In genomic region chr12:131737485-131737827, GRCh38 we compare ENCODE assay signal across 19 cellular contexts. TPM values are rescaled to one million over a fixed set of nuclear protein-coding genes. Genes with fewer than 3 reads are reported as not detected.
DNase-seq lines count a peak whose midpoint lies in the region; ATAC-seq, FAIRE-seq and TF ChIP-seq lines count a peak whose summit lies in the region.
"Had no signal": no experiment of that assay in that cellular context is flagged by ENCODE, and none has a peak within 500 bp of the region (broad histone marks: within the 10 kb centered on the region; RNA-seq: fewer than 3 reads in every experiment).

No MANE protein-coding gene starts in this region.

- no peak for TF ChIP-seq RAD21 in SK-N-SH (IDR thresholded peaks at IDR 0.05; ENCODE audit: low read length)

- H3K27ac Mint-ChIP-seq in type B pancreatic cell: peak overlapping the region; percentile 90
- H3K27ac Mint-ChIP-seq: activated B cell treated with CpG ODN at 0.5 μM for 24 hours; activated CD4-positive, alpha-beta memory T cell treated with anti-CD3 and anti-CD28 coated beads for 36 hours had no signal

- DNase-seq in SK-N-SH (no peak), brain microvascular endothelial cell (no peak), keratinocyte (ENCODE audit: low read depth, low spot score) (no peak), type B pancreatic cell (ENCODE audit: extremely low spot score, unreplicated experiment) (no peak), NCI-H2196 (lab: John Stamatoyannopoulos, UW; ENCODE audit: unreplicated experiment) (no peak)
- DNase-seq: activated B cell treated with CpG ODN at 0.5 μM for 24 hours; activated CD4-positive, alpha-beta memory T cell treated with anti-CD3 and anti-CD28 coated beads for 36 hours; BE2C; central memory CD4-positive, alpha-beta T cell; effector memory CD4-positive, alpha-beta T cell; left ventricle myocardium superior; MM.1S; NCI-H146; stimulated activated CD4-positive, alpha-beta T cell treated with anti-CD3 and anti-CD28 coated beads, Interleukin-4, amount 100 ng/mL, for 4 hours; uterus had no signal

- peaks cover 50 to 70% of the 10 kb centered on the region in 2 experiments for H3K36me3 ChIP-seq in SK-N-SH (replicated peaks in 1 of 2; ENCODE audit: control insufficient read depth in 1 of 2, insufficient read depth in 2 of 2, low read length in 1 of 2)
- H3K36me3 ChIP-seq in brain microvascular endothelial cell (replicated peaks): peaks cover 31% of the 10 kb centered on the region
- peaks cover 25 to 43% of the 10 kb centered on the region in 2 experiments for H3K36me3 ChIP-seq in keratinocyte (ENCODE audit: control insufficient read depth in 2 of 2, extremely low read depth in 1 of 2, insufficient read depth in 2 of 2, low read length in 2 of 2)
- H3K36me3 ChIP-seq: uterus had no signal

- POLR2A ChIA-PET in SK-N-SH (lab: Yijun Ruan, JAX): no interaction called here

- dilution Hi-C loops in keratinocyte (cut with MboI; ENCODE audit: extremely low pct_ligation_motif_present, low sequenced_read_pairs): no loop called here

- H3K4me2 ChIP-seq in SK-N-SH: peak overlapping the region; percentile 60
- H3K4me2 ChIP-seq in keratinocyte (ENCODE audit: control insufficient read depth, extremely low read depth, insufficient read depth, low read depth, low read length): peak overlapping the region; percentile 73

- no peaks in the 10 kb centered on the region for H3K27me3 ChIP-seq in SK-N-SH (ENCODE audit: insufficient read depth)
- no peaks in the 10 kb centered on the region for H3K27me3 ChIP-seq in brain microvascular endothelial cell (replicated peaks)
- no peaks in the 10 kb centered on the region for H3K27me3 ChIP-seq in keratinocyte (ENCODE audit: control insufficient read depth, extremely low read depth, insufficient read depth, low read length)
- H3K27me3 ChIP-seq: BE2C, uterus had no signal

- H3K4me1 ChIP-seq in SK-N-SH (ENCODE audit: control insufficient read depth in 1 of 2, insufficient read depth in 2 of 2, low read depth in 1 of 2, low read length in 1 of 2) (0 out of 4 replicates have a peak, but pooled peaks cover 0 to 7% of the 10 kb centered on the region in 2 experiments), keratinocyte (ENCODE audit: control insufficient read depth, extremely low read depth, insufficient read depth, low read length) (peaks cover 10% of the 10 kb centered on the region)
- H3K4me1 ChIP-seq: BE2C, uterus had no signal

- no peak overlapping the region for H3K9ac ChIP-seq in SK-N-SH
- peak overlapping the region; percentile 40 for H3K9ac ChIP-seq in keratinocyte (ENCODE audit: control insufficient read depth, extremely low read depth, insufficient read depth, low read length)

- H3K27me3 Mint-ChIP-seq in type B pancreatic cell: no peaks in the 10 kb centered on the region
- H3K27me3 Mint-ChIP-seq: activated B cell treated with CpG ODN at 0.5 μM for 24 hours; activated CD4-positive, alpha-beta memory T cell treated with anti-CD3 and anti-CD28 coated beads for 36 hours had no signal

- no peaks in the 10 kb centered on the region for H3K9me2 ChIP-seq in SK-N-SH

- no peaks in the 10 kb centered on the region for H3K4me1 Mint-ChIP-seq in type B pancreatic cell (ENCODE audit: unreplicated experiment)
- H3K4me1 Mint-ChIP-seq: activated B cell treated with CpG ODN at 0.5 μM for 24 hours had no signal

- no peak for ATAC-seq in SK-N-SH treated with all-trans-retinoic acid at 6 μM for 48 hours
- no peak for ATAC-seq in HG03175 (IDR thresholded peaks at IDR 0.05; ENCODE audit: unreplicated experiment)
- ATAC-seq in activated CD4-positive, CD25-positive, alpha-beta regulatory T cell treated with anti-CD3 and anti-CD28 coated beads, Interleukin-2, amount 50 U/mL, for 24 hours: no peak

- H3K9me1 ChIP-seq in keratinocyte (ENCODE audit: control insufficient read depth, extremely low read depth, insufficient read depth, low read length): no peaks in the 10 kb centered on the region

- H4K20me1 ChIP-seq in SK-N-SH (ENCODE audit: insufficient read depth) (no peaks in the 10 kb centered on the region), keratinocyte (ENCODE audit: control insufficient read depth, extremely low read depth, insufficient read depth, low read length) (no peaks in the 10 kb centered on the region)

- H3K4me3 Mint-ChIP-seq in type B pancreatic cell: no peak overlapping the region
- H3K4me3 Mint-ChIP-seq: activated B cell treated with CpG ODN at 0.5 μM for 24 hours; activated CD4-positive, alpha-beta memory T cell treated with anti-CD3 and anti-CD28 coated beads for 36 hours had no signal

- no peak for FAIRE-seq in keratinocyte (lab: Jason Lieb, UNC)

- TF ChIP-seq EP300 in SK-N-SH (IDR thresholded peaks at IDR 0.05; ENCODE audit: borderline replicate concordance in 1 of 2, low read depth in 1 of 2, low read length in 1 of 2): no peak

- no peak overlapping the region for H3K4me3 ChIP-seq in SK-N-SH (ENCODE audit: low read depth in 2 of 2, low read length in 1 of 2)
- H3K4me3 ChIP-seq in brain microvascular endothelial cell (ENCODE audit: low read depth, low read length): peak overlapping the region; percentile 28
- H3K4me3 ChIP-seq in keratinocyte (ENCODE audit: control insufficient read depth in 2 of 3, extremely low read depth in 1 of 3, insufficient read depth in 2 of 3, low read depth in 1 of 3, low read length in 3 of 3): peak overlapping the region in 1 of 3 experiments; percentile 43
- H3K4me3 ChIP-seq: uterus had no signal

- H2AFZ ChIP-seq in SK-N-SH (ENCODE audit: low read depth): no peak overlapping the region
- no peak overlapping the region for H2AFZ ChIP-seq in keratinocyte (ENCODE audit: control insufficient read depth, low read length)

- H3K9me3 ChIP-seq in SK-N-SH (no peaks in the 10 kb centered on the region), keratinocyte (ENCODE audit: control insufficient read depth, low read depth, low read length) (no peaks in the 10 kb centered on the region)
- H3K9me3 ChIP-seq: BE2C, uterus had no signal

- H3K36me3 Mint-ChIP-seq in type B pancreatic cell: peaks cover 32% of the 10 kb centered on the region

- TF ChIP-seq CTCF in SK-N-SH (IDR thresholded peaks at IDR 0.05): no peak
- no peak for TF ChIP-seq CTCF in brain microvascular endothelial cell (IDR thresholded peaks at IDR 0.05; ENCODE audit: low read depth, low read length, missing control alignments)
- no peak for TF ChIP-seq CTCF in keratinocyte (optimal IDR thresholded peaks at IDR 0.05 in 1 of 3, IDR thresholded peaks at IDR 0.05 in 1 of 3, conservative IDR thresholded peaks at IDR 0.05 in 1 of 3; ENCODE audit: extremely low read depth in 1 of 3, insufficient read depth in 2 of 3, low read length in 3 of 3)
- TF ChIP-seq CTCF in type B pancreatic cell (conservative IDR thresholded peaks at IDR 0.05): no peak

- H3F3A ChIP-seq in SK-N-SH (replicated peaks; ENCODE audit: insufficient read depth): peaks cover 17% of the 10 kb centered on the region

- in situ Hi-C loops in brain microvascular endothelial cell (cut with HindIII; ENCODE audit: low pct_ligation_motif_present, low sequenced_read_pairs): no loop called here

- 69% methylated on average over 7 of the region's 7 CpGs for WGBS in SK-N-SH (ENCODE audit: low lambda C conversion rate)

- H3K9me3 Mint-ChIP-seq in type B pancreatic cell: peaks cover 6% of the 10 kb centered on the region
- H3K9me3 Mint-ChIP-seq: activated B cell treated with CpG ODN at 0.5 μM for 24 hours; activated CD4-positive, alpha-beta memory T cell treated with anti-CD3 and anti-CD28 coated beads for 36 hours had no signal

- CTCF ChIA-PET in SK-N-SH (lab: Yijun Ruan, JAX): interaction anchor here (0.8 kb wide), 1 partner anchor 18 kb away, joined by 3 read pairs; no protein-coding TSS in a partner anchor

- peaks cover 12% of the 10 kb centered on the region; the same call in 1 of the 2 replicates for H3K79me2 ChIP-seq in SK-N-SH (ENCODE audit: insufficient read depth)
- H3K79me2 ChIP-seq in keratinocyte (ENCODE audit: control insufficient read depth, insufficient read depth, low read length): no peaks in the 10 kb centered on the region

- H3K27ac ChIP-seq in SK-N-SH (ENCODE audit: low read depth in 2 of 2, low read length in 1 of 2) (peak overlapping the region in 1 of 2 experiments; percentile 47; a peak in 2 of 4 replicates), brain microvascular endothelial cell (peak overlapping the region; percentile 77), keratinocyte (ENCODE audit: control insufficient read depth, insufficient read depth, low read length) (peak overlapping the region; percentile 70)
- H3K27ac ChIP-seq: 22Rv1 had no signal

TF ChIP-seq in SK-N-SH, 30 proteins besides CTCF, POLR2A, EP300 and RAD21 (continues in another document):
- TF ChIP-seq, protein P1, sequence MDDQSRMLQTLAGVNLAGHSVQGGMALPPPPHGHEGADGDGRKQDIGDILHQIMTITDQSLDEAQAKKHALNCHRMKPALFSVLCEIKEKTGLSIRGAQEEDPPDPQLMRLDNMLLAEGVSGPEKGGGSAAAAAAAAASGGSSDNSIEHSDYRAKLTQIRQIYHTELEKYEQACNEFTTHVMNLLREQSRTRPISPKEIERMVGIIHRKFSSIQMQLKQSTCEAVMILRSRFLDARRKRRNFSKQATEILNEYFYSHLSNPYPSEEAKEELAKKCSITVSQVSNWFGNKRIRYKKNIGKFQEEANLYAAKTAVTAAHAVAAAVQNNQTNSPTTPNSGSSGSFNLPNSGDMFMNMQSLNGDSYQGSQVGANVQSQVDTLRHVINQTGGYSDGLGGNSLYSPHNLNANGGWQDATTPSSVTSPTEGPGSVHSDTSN (IDR thresholded peaks at IDR 0.05): no peak

TF ChIP-seq in SK-N-SH treated with all-trans-retinoic acid at 6 μM for 48 hours, 23 proteins besides CTCF, POLR2A, EP300 and RAD21 (continues in another document):
- TF ChIP-seq ISL1 (CRISPR knock-in tag; IDR thresholded peaks at IDR 0.05): no peak
- TF ChIP-seq ZFP3 (CRISPR knock-in tag; IDR thresholded peaks at IDR 0.05): no peak

RNA-seq across cellular contexts. Expression of gene SFSWAP, which starts 26.6 kb away (rescaled TPM):
- polyA plus RNA-seq in SK-N-SH (2012; rRNA removed) (27.9 and 30.3 TPM in 2 replicates), keratinocyte (11.1 to 13.1 TPM (median 11.5 TPM) in 3 replicates)
- polyA plus RNA-seq in SK-N-SH (2012; cell fraction: cytosol; rRNA removed): 13.5 and 14.0 TPM in 2 replicates
- polyA plus RNA-seq in SK-N-SH (2012; cell fraction: nucleus; rRNA removed): 155 and 180 TPM in 2 replicates
- 28.4 TPM for polyA plus RNA-seq in keratinocyte (2011; ENCODE audit: low read depth)
- polyA plus RNA-seq in keratinocyte (2011; cell fraction: cytosol; rRNA removed): 6.2 and 8.0 TPM in 2 replicates
- polyA plus RNA-seq in keratinocyte (2011; cell fraction: nucleus; rRNA removed): 40.2 and 43.1 TPM in 2 replicates
- polyA plus RNA-seq in keratinocyte (2012; ENCODE audit: low replicate concordance): 16.4 and 23.8 TPM in 2 replicates
- polyA minus RNA-seq in keratinocyte: 14.0 to 37.7 TPM (median 17.2 TPM) in 3 replicates
- polyA minus RNA-seq in keratinocyte (2011; cell fraction: cytosol; rRNA and poly(A)+ RNA removed): 11.7 TPM
- polyA minus RNA-seq in keratinocyte (2011; cell fraction: nucleus; rRNA and poly(A)+ RNA removed): 15.9 and 24.6 TPM in 2 replicates
- 46.3 and 59.3 TPM in 2 replicates for total RNA-seq in type B pancreatic cell (ENCODE audit: low replicate concordance)
